8 cellular contexts compared by ENCODE assay signal in genomic region chr13:109363431-109363830, GRCh38.
"Had no signal": no experiment of that assay in that cellular context is flagged by ENCODE, and none has a peak within 500 bp of the region (broad histone marks: within the 10 kb centered on the region; RNA-seq: fewer than 3 reads in every experiment).

No MANE protein-coding gene starts in this region.

- DNase-seq: GDM1, GF-D8 had no signal

- ATAC-seq: GM12878 had no signal

- H3K4me3 ChIP-seq: GM12878 had no signal

- FAIRE-seq: G401.6, GM12878, GM12891, GM12892, GM18507, GM19239 had no signal
